9 cellular contexts compared by ENCODE assay signal in the genomic region with DNA sequence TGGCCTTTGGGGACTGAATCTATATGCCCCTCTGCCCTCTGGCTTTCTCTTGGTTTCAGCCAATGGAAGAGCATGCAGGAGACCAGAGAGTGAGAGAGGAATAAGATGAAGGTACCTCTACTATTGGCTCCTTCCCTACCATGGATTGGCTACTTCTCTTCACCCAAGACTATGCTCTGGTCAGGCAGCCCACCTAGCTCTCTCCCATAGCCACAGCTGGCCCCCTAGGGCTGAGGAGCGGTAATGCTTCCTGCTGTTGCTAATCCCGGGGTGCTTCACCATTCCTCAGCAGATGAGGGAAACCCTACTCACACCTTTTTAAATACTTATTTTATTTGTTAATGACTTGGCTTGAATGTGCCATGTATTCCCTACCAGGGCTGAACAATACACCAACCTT.
DNase-seq lines count a peak whose midpoint lies in the region; ATAC-seq and TF ChIP-seq lines count a peak whose summit lies in the region.
"Had no signal": no experiment of that assay in that cellular context is flagged by ENCODE, and none has a peak within 500 bp of the region (broad histone marks: within the 10 kb centered on the region; RNA-seq: fewer than 3 reads in every experiment).

No MANE protein-coding gene starts in this region.

- no peaks in the 10 kb centered on the region for H3K79me2 ChIP-seq in OCI-LY1 (ENCODE audit: insufficient read depth, low read length)

- H3K9me3 Mint-ChIP-seq in CD14-positive monocyte: no peaks in the 10 kb centered on the region
- H3K9me3 Mint-ChIP-seq in activated T-cell treated with anti-CD3 and anti-CD28 coated beads, Interleukin-2, amount 50 U/mL, for 4 hours: no peaks in the 10 kb centered on the region

- H3K27ac Mint-ChIP-seq in CD14-positive monocyte: peak overlapping the region in 1 of 7 donors; percentile 32

- H3K27ac ChIP-seq in OCI-LY1 (ENCODE audit: low read depth, low read length, poor library complexity, severe bottlenecking): no peak overlapping the region
- no peak overlapping the region for H3K27ac ChIP-seq in thyroid gland
- no peak overlapping the region for H3K27ac ChIP-seq in suprapubic skin
- H3K27ac ChIP-seq: SJSA1 had no signal

- no peaks in the 10 kb centered on the region for H4K20me1 ChIP-seq in OCI-LY1 (ENCODE audit: insufficient read depth, low read length)

- intact Hi-C loops in CD14-positive monocyte (cut with micrococcal nuclease): no loop called here
- intact Hi-C loops in thyroid gland (cut with DNase I): no loop called here

- TF ChIP-seq EP300 in suprapubic skin (IDR thresholded peaks at IDR 0.05): no peak

- no peaks in the 10 kb centered on the region for H3K36me3 Mint-ChIP-seq in CD14-positive monocyte
- no peaks in the 10 kb centered on the region for H3K36me3 Mint-ChIP-seq in activated T-cell treated with anti-CD3 and anti-CD28 coated beads, Interleukin-2, amount 50 U/mL, for 4 hours (ENCODE audit: insufficient read depth)

- H3K9me3 ChIP-seq in OCI-LY1 (ENCODE audit: low read length) (no peaks in the 10 kb centered on the region), thyroid gland (no peaks in the 10 kb centered on the region), suprapubic skin (no peaks in the 10 kb centered on the region)
- H3K9me3 ChIP-seq: SJSA1 had no signal

- H3K9me2 ChIP-seq in OCI-LY1 (ENCODE audit: low read depth, low read length): no peaks in the 10 kb centered on the region

- in situ Hi-C loops in G401 (cut with HindIII; ENCODE audit: low sequenced_read_pairs): no loop called here

- peak; percentile 41 for TF ChIP-seq CTCF in CD14-positive monocyte (IDR thresholded peaks at IDR 0.05)
- peak; percentile 18 for TF ChIP-seq CTCF in GM20000 (IDR thresholded peaks at IDR 0.05; ENCODE audit: extremely low read depth, missing control alignments)
- TF ChIP-seq CTCF in OCI-LY1 (IDR thresholded peaks at IDR 0.05; ENCODE audit: low read length): peak; percentile 33; the same call in 1 of the 2 replicates
- peak; percentile 42 for TF ChIP-seq CTCF in fibroblast of pulmonary artery (IDR thresholded peaks at IDR 0.05; ENCODE audit: low read length, missing control alignments)
- no peak for TF ChIP-seq CTCF in thyroid gland (IDR thresholded peaks at IDR 0.05)
- TF ChIP-seq CTCF in suprapubic skin (IDR thresholded peaks at IDR 0.05): no peak

- TF ChIP-seq POLR2A in thyroid gland (IDR thresholded peaks at IDR 0.05): no peak
- no peak for TF ChIP-seq POLR2A in suprapubic skin (IDR thresholded peaks at IDR 0.05)

- DNase-seq in CD14-positive monocyte (ENCODE audit: low spot score) (no peak), GM20000 (ENCODE audit: low spot score) (peak; percentile 10), fibroblast of pulmonary artery (ENCODE audit: low read depth) (no peak), thyroid gland (no peak), G401 (ENCODE audit: low spot score) (no peak), suprapubic skin (ENCODE audit: low spot score in 2 of 2) (no peak)
- no peak for DNase-seq in activated T-cell treated with anti-CD3 and anti-CD28 coated beads, Interleukin-2, amount 50 U/mL, for 4 hours

- H3K4me1 ChIP-seq in OCI-LY1 (ENCODE audit: insufficient read depth, low read length, severe bottlenecking) (no peaks in the 10 kb centered on the region), thyroid gland (no peaks in the 10 kb centered on the region), suprapubic skin (peaks cover 3% of the 10 kb centered on the region)
- H3K4me1 ChIP-seq: SJSA1 had no signal

- WGBS in thyroid gland, 2 donors: 95 to 97% methylated on average over 2 of the region's 2 CpGs
- 83% methylated on average over 2 of the region's 2 CpGs for WGBS in suprapubic skin

- no peak for ATAC-seq in activated T-cell treated with anti-CD3 and anti-CD28 coated beads, Interleukin-2, amount 50 U/mL, for 4 hours

- H3K27me3 ChIP-seq in OCI-LY1 (ENCODE audit: insufficient read depth, low read length): no peaks in the 10 kb centered on the region
- H3K27me3 ChIP-seq in thyroid gland: no peaks in the 10 kb centered on the region
- H3K27me3 ChIP-seq in suprapubic skin: no peaks in the 10 kb centered on the region
- H3K27me3 ChIP-seq: SJSA1 had no signal

- H3K4me3 Mint-ChIP-seq in CD14-positive monocyte: no peak overlapping the region
- H3K4me3 Mint-ChIP-seq in activated T-cell treated with anti-CD3 and anti-CD28 coated beads, Interleukin-2, amount 50 U/mL, for 4 hours: no peak overlapping the region

- no peak overlapping the region for H2AFZ ChIP-seq in OCI-LY1 (ENCODE audit: low read length)

- H3K4me2 ChIP-seq in OCI-LY1 (ENCODE audit: low read length): no peak overlapping the region

- H3K36me3 ChIP-seq in OCI-LY1 (ENCODE audit: insufficient read depth, low read length) (no peaks in the 10 kb centered on the region), thyroid gland (no peaks in the 10 kb centered on the region), suprapubic skin (no peaks in the 10 kb centered on the region)
- H3K36me3 ChIP-seq: SJSA1 had no signal

- peaks cover 12% of the 10 kb centered on the region for H3K4me1 Mint-ChIP-seq in CD14-positive monocyte
- H3K4me1 Mint-ChIP-seq in activated T-cell treated with anti-CD3 and anti-CD28 coated beads, Interleukin-2, amount 50 U/mL, for 4 hours (ENCODE audit: low read depth): no peaks in the 10 kb centered on the region

- H3K27me3 Mint-ChIP-seq in CD14-positive monocyte (ENCODE audit: low read depth in 3 of 3): peaks cover 10 to 14% (median 13%) of the 10 kb centered on the region in 3 donors
- peaks cover 5% of the 10 kb centered on the region for H3K27me3 Mint-ChIP-seq in activated T-cell treated with anti-CD3 and anti-CD28 coated beads, Interleukin-2, amount 50 U/mL, for 4 hours (ENCODE audit: low read depth)

- no peaks in the 10 kb centered on the region for H3F3A ChIP-seq in OCI-LY1 (ENCODE audit: insufficient read depth, low read length)

- H3K9ac ChIP-seq in OCI-LY1 (ENCODE audit: low read length): no peak overlapping the region

- H3K4me3 ChIP-seq in OCI-LY1 (ENCODE audit: low read depth, low read length, poor library complexity, severe bottlenecking) (no peak overlapping the region), fibroblast of pulmonary artery (replicated peaks; ENCODE audit: low read depth, low read length) (no peak overlapping the region), thyroid gland (replicated peaks in 1 of 3) (no peak overlapping the region), suprapubic skin (no peak overlapping the region)
- H3K4me3 ChIP-seq: SJSA1 had no signal

Comparison
In these comparisons a context has a peak if more than half of its experiments do, and no peak if none do; other contexts are left out.
1. CTCF ChIP-seq: peak in CD14-positive monocyte (single experiment), GM20000 (single experiment), OCI-LY1 (single experiment) and fibroblast of pulmonary artery (single experiment); none in thyroid gland (0 of 6) and suprapubic skin (0 of 2).